ENCODE assay signal across 30 cellular contexts in genomic region chr2:137437386-137437785, GRCh38.
"Had no signal": no experiment of that assay in that cellular context is flagged by ENCODE, and none has a peak within 500 bp of the region (broad histone marks: within the 10 kb centered on the region; RNA-seq: fewer than 3 reads in every experiment).

No MANE protein-coding gene starts in this region.

- H3K4me1 ChIP-seq: ascending aorta, heart right ventricle, lower lobe of right lung, neural progenitor cell, parathyroid adenoma, right atrium auricular region, suprapubic skin, tibial artery, upper lobe of right lung had no signal

- ATAC-seq: effector memory CD8-positive, alpha-beta T cell; heart right ventricle; left lobe of liver; lower lobe of right lung; natural killer cell; stimulated activated naive B cell treated with anti-CD40 and anti-IgM and Interleukin-4, amounts not matched to agents 10 μg/mL and 1 μg/mL and 100 μg/mL, for 72 hours; upper lobe of right lung had no signal

- H3K36me3 ChIP-seq: ascending aorta, heart right ventricle, lower lobe of right lung, neural progenitor cell, right atrium auricular region, suprapubic skin, tibial artery, upper lobe of right lung, WERI-Rb-1 had no signal

- DNase-seq: activated CD4-positive, alpha-beta memory T cell treated with anti-CD3 and anti-CD28 coated beads, Interleukin-2, amount 10 ng/mL, durations not matched to agents 7 days and 5 days; activated CD4-positive, alpha-beta T cell treated with anti-CD3 and anti-CD28 coated beads, Interleukin-2, amount 10 ng/mL, durations not matched to agents 7 days and 5 days; activated CD4-positive, CD25-positive, alpha-beta regulatory T cell treated with anti-CD3 and anti-CD28 coated beads, Interleukin-2, amount 50 U/mL, for 72 hours; activated CD8-positive, alpha-beta memory T cell treated with anti-CD3 and anti-CD28 coated beads, Interleukin-2, amount 50 U/mL, for 48 hours; activated gamma-delta T cell; activated naive CD4-positive, alpha-beta T cell treated with anti-CD3 and anti-CD28 coated beads, Interleukin-2, amount 10 ng/mL, durations not matched to agents 7 days and 5 days; activated naive CD8-positive, alpha-beta T cell treated with anti-CD3 and anti-CD28 coated beads, Interleukin-2, amount 10 ng/mL, durations not matched to agents 7 days and 5 days; activated T-cell treated with anti-CD3 and anti-CD28 coated beads, Interleukin-2, amount 50 U/mL, for 24 hours; caudate nucleus; cortex of kidney; effector memory CD8-positive, alpha-beta T cell; heart right ventricle; kidney glomerular epithelial cell; lower lobe of right lung; mesendoderm; natural killer cell; occipital lobe; stimulated activated CD4-positive, alpha-beta T cell treated with anti-CD3 and anti-CD28 coated beads, Interleukin-15, amount 100 ng/mL, for 24 hours; stimulated activated CD4-positive, alpha-beta T cell treated with anti-CD3 and anti-CD28 coated beads, Interleukin-2, amount 100 ng/mL, for 24 hours; stimulated activated naive B cell treated with anti-CD40 and anti-IgM and Interleukin-4, amounts not matched to agents 10 μg/mL and 1 μg/mL and 100 μg/mL, for 72 hours; T-helper 9 cell; tibial artery; upper lobe of right lung; WERI-Rb-1 had no signal

- H3K9me3 ChIP-seq: ascending aorta, lower lobe of right lung, right atrium auricular region, suprapubic skin, tibial artery, upper lobe of right lung had no signal

- H3K27me3 ChIP-seq: ascending aorta, heart right ventricle, neural progenitor cell, right atrium auricular region, suprapubic skin, tibial artery, upper lobe of right lung had no signal

- H3K27ac ChIP-seq: ascending aorta, heart right ventricle, lower lobe of right lung, neural progenitor cell, parathyroid adenoma, right atrium auricular region, suprapubic skin, tibial artery, upper lobe of right lung, WERI-Rb-1 had no signal

- H3K4me3 ChIP-seq: ascending aorta, heart right ventricle, lower lobe of right lung, neural progenitor cell, right atrium auricular region, suprapubic skin, tibial artery, upper lobe of right lung had no signal
